ENCODE assay signal across 9 cellular contexts in the genomic region with DNA sequence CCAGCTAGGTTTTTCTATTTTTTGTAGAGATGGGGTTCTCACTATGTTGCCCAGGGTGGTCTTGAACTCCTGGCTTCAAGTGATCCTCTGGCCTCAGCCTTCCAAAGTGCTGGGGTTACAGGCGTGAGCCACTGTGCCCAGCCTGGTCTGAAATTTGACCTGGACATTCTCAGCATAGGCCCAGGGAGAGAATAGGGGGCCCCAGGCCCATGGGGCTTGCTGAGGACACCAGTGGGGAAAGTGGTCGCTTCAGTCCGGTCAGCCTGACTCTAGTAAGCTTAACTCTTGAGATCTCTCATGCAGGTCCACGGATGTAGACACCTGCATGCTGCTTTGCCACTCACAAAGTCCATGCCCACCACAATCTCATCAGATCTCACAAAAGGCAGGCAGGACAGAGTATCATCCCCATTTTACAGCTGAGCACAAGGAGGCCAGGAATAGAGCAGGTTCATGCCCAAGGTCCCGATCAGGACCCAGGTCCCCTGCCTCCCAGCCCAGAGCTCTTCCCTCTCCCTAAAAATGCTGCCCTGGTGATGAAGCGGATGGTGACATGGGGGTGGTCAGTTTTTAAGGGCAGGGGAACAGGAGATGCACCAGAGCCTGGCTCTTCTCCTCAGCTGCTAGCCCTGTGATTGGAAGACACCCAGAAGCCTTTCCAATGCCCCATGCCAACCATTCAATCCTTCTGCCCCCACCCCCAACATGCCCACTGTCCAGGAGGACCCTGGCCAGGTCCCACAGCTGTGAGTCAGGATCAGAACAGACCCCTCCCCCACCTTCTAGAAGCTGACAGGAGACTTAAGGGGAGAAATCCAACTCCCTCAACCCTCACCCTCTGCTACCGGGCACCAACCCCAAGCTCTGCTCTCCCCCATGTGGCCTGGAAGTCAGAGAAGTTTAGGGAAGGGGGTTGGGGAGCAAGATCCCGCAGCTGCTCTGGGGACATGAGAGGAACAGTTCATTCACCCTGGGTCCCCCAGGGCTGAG. TPM values are rescaled to one million over a fixed set of nuclear protein-coding genes. Genes with fewer than 3 reads are reported as not detected.
DNase-seq lines count a peak whose midpoint lies in the region; ATAC-seq and TF ChIP-seq lines count a peak whose summit lies in the region.
"Had no signal": no experiment of that assay in that cellular context is flagged by ENCODE, and none has a peak within 500 bp of the region (broad histone marks: within the 10 kb centered on the region; RNA-seq: fewer than 3 reads in every experiment).

No MANE protein-coding gene starts in this region.

- H3K4me3 ChIP-seq in Caco-2 (ENCODE audit: low read depth, low read length) (peak overlapping the region; percentile 68), epithelial cell of proximal tubule (ENCODE audit: low read depth, low read length) (peak overlapping the region; percentile 76), neutrophil (ENCODE audit: low read depth in 1 of 2, low read length in 1 of 2) (peak overlapping the region; percentile 77 to 92)

- intact Hi-C loops in Caco-2 (cut with micrococcal nuclease; ENCODE audit: unreplicated experiment): no loop called here

- TF ChIP-seq CTCF in Caco-2 (IDR thresholded peaks at IDR 0.05; ENCODE audit: insufficient read depth in 1 of 2, low read depth in 1 of 2, low read length in 1 of 2, severe bottlenecking in 1 of 2, unreplicated experiment in 1 of 2) (no peak), epithelial cell of proximal tubule (conservative IDR thresholded peaks at IDR 0.05; ENCODE audit: low read depth, low read length) (no peak), neutrophil (IDR thresholded peaks at IDR 0.05) (no peak)

- no peaks in the 10 kb centered on the region for H3K36me3 Mint-ChIP-seq in Caco-2 (ENCODE audit: insufficient read depth, unreplicated experiment)
- H3K36me3 Mint-ChIP-seq: stimulated activated memory B cell treated with anti-CD40 and anti-IgM and Interleukin-4, amounts not matched to agents 10 μg/mL and 1 μg/mL and 100 μg/mL, for 72 hours had no signal

- CTCF ChIA-PET in Caco-2 (lab: Charles Lee): no interaction called here

- no TSS peak for BruUV-seq in Caco-2 (replicated peaks; lab: Mats Ljungman, UMichigan)

- peaks cover 29% of the 10 kb centered on the region for H3K4me1 ChIP-seq in Caco-2
- peaks cover 59 to 65% of the 10 kb centered on the region in 2 experiments for H3K4me1 ChIP-seq in neutrophil (ENCODE audit: control insufficient read depth in 1 of 2, insufficient read depth in 1 of 2, low read depth in 1 of 2, low read length in 1 of 2)

- peak overlapping the region; percentile 63 for H3K27ac Mint-ChIP-seq in Caco-2 (ENCODE audit: unreplicated experiment)
- H3K27ac Mint-ChIP-seq: stimulated activated memory B cell treated with anti-CD40 and anti-IgM and Interleukin-4, amounts not matched to agents 10 μg/mL and 1 μg/mL and 100 μg/mL, for 72 hours had no signal

- peaks cover 17% of the 10 kb centered on the region for H3K4me1 Mint-ChIP-seq in Caco-2 (ENCODE audit: low read depth, unreplicated experiment)

- no peaks in the 10 kb centered on the region for H3K27me3 Mint-ChIP-seq in Caco-2 (ENCODE audit: insufficient read depth, unreplicated experiment)

- H3K4me3 Mint-ChIP-seq in Caco-2 (ENCODE audit: unreplicated experiment): peak overlapping the region; percentile 86

- H3K9me3 Mint-ChIP-seq in Caco-2 (ENCODE audit: unreplicated experiment): no peaks in the 10 kb centered on the region
- H3K9me3 Mint-ChIP-seq: stimulated activated memory B cell treated with anti-CD40 and anti-IgM and Interleukin-4, amounts not matched to agents 10 μg/mL and 1 μg/mL and 100 μg/mL, for 72 hours had no signal

- H3K36me3 ChIP-seq in Caco-2 (ENCODE audit: control insufficient read depth, insufficient read depth, low read length) (no peaks in the 10 kb centered on the region), neutrophil (peaks cover 4% of the 10 kb centered on the region)

- H3K27me3 ChIP-seq in Caco-2 (replicated peaks; ENCODE audit: control insufficient read depth, insufficient read depth, low read length) (no peaks in the 10 kb centered on the region), neutrophil (no peaks in the 10 kb centered on the region)

- POLR2A ChIA-PET in Caco-2 (lab: Charles Lee): no interaction called here

- ATAC-seq in GM19395 (IDR thresholded peaks at IDR 0.05; ENCODE audit: unreplicated experiment) (no peak), HG02623 (IDR thresholded peaks at IDR 0.05; ENCODE audit: unreplicated experiment) (no peak)
- ATAC-seq: stimulated activated memory B cell treated with anti-CD40 and anti-IgM and Interleukin-4, amounts not matched to agents 10 μg/mL and 1 μg/mL and 100 μg/mL, for 72 hours had no signal

- H3K27ac ChIP-seq in neutrophil: peak overlapping the region; percentile 91

- DNase-seq in Caco-2: no peak
- peak; percentile 61 for DNase-seq in OCI-M1 (lab: John Stamatoyannopoulos, UW)
- no peak for DNase-seq in epithelial cell of proximal tubule (ENCODE audit: low read depth)
- no peak for DNase-seq in activated CD4-positive, CD25-positive, alpha-beta regulatory T cell (lab: John Stamatoyannopoulos, UW)
- DNase-seq in HuH-7.5 (ENCODE audit: low spot score): no peak

- no peaks in the 10 kb centered on the region for H3K9me3 ChIP-seq in Caco-2
- H3K9me3 ChIP-seq in neutrophil: no peaks in the 10 kb centered on the region

RNA-seq across cellular contexts. Expression of a gene that starts 1.8 kb away (rescaled TPM):
- 11.8 and 11.9 TPM in 2 replicates for total RNA-seq in Caco-2 (2022)
- 14.2 and 24.5 TPM in 2 replicates for total RNA-seq in epithelial cell of proximal tubule

RNA-seq across cellular contexts. Expression of a gene that starts 9.0 kb away (rescaled TPM):
- total RNA-seq in Caco-2 (2022) (29.1 and 33.2 TPM in 2 replicates), epithelial cell of proximal tubule (49.2 and 60.5 TPM in 2 replicates)

RNA-seq across cellular contexts. Expression of a gene that starts 13.7 kb away (rescaled TPM):
- total RNA-seq in Caco-2 (2022) (72.6 and 79.3 TPM in 2 replicates), epithelial cell of proximal tubule (77.0 and 86.9 TPM in 2 replicates)

RNA-seq across cellular contexts. Expression of a gene that starts 43.0 kb away (rescaled TPM):
- total RNA-seq in Caco-2 (2022) (not detected in 2 replicates), epithelial cell of proximal tubule (not detected in 2 replicates)

RNA-seq across cellular contexts. Expression of a gene that starts 56.7 kb away (rescaled TPM):
- total RNA-seq in Caco-2 (2022) (15.8 and 18.8 TPM in 2 replicates), epithelial cell of proximal tubule (11.4 and 18.7 TPM in 2 replicates)
